Comparison of ENCODE assay signal across 15 cellular contexts in the genomic region with DNA sequence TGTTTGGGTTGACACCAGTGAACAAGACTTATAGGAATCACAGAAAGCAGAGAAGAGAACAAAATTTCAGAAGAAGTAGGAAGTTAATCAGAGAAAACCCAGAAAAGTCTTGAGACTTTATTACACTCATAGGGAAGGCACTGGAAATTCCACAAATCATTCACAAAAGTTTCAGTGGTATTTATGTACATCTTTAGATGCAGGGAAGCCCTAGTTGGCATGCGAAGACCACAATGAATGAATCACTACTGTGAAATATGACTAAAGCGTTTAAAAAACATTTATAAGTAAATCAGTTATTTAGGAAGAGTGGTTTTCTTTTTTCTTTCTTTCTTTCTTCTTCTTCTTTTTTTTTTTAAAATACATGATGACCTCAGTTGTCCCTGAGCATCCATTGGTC.
DNase-seq lines count a peak whose midpoint lies in the region; ATAC-seq, FAIRE-seq and TF ChIP-seq lines count a peak whose summit lies in the region.
"Had no signal": no experiment of that assay in that cellular context is flagged by ENCODE, and none has a peak within 500 bp of the region (broad histone marks: within the 10 kb centered on the region; RNA-seq: fewer than 3 reads in every experiment).

No MANE protein-coding gene starts in this region.

- peaks cover 7% of the 10 kb centered on the region for H3K4me1 Mint-ChIP-seq in activated naive CD4-positive, alpha-beta T cell treated with anti-CD3 and anti-CD28 coated beads for 36 hours (ENCODE audit: low read depth)
- no peaks in the 10 kb centered on the region for H3K4me1 Mint-ChIP-seq in activated naive CD4-positive, alpha-beta T cell treated with anti-CD3 and anti-CD28 coated beads, Interleukin-2, amount 10 ng/mL, durations not matched to agents 7 days and 5 days
- peaks cover 6% of the 10 kb centered on the region for H3K4me1 Mint-ChIP-seq in astrocyte (ENCODE audit: low read depth, unreplicated experiment)
- H3K4me1 Mint-ChIP-seq: GM23338 had no signal

- H3K27ac ChIP-seq in astrocyte (ENCODE audit: low read depth, low read length) (no peak overlapping the region), smooth muscle cell (ENCODE audit: low read depth) (peak overlapping the region; percentile 3), tibial nerve (no peak overlapping the region), stomach (no peak overlapping the region)

- TF ChIP-seq POLR2A in tibial nerve (IDR thresholded peaks at IDR 0.05), result no peak
- TF ChIP-seq POLR2A in stomach (IDR thresholded peaks at IDR 0.05), result no peak

- peaks cover 7% of the 10 kb centered on the region for H3K36me3 Mint-ChIP-seq in activated naive CD4-positive, alpha-beta T cell treated with anti-CD3 and anti-CD28 coated beads for 36 hours (ENCODE audit: low read depth)
- H3K36me3 Mint-ChIP-seq in activated naive CD4-positive, alpha-beta T cell treated with anti-CD3 and anti-CD28 coated beads, Interleukin-2, amount 10 ng/mL, durations not matched to agents 7 days and 5 days, result no peaks in the 10 kb centered on the region
- no peaks in the 10 kb centered on the region for H3K36me3 Mint-ChIP-seq in astrocyte (ENCODE audit: low read depth, unreplicated experiment)

- intact Hi-C loops in activated naive CD4-positive, alpha-beta T cell treated with anti-CD3 and anti-CD28 coated beads for 36 hours (cut with micrococcal nuclease), result no loop called here
- intact Hi-C loops in stomach (cut with DNase I; ENCODE audit: low total_unique reads), result no loop called here

- H3K36me3 ChIP-seq in astrocyte (ENCODE audit: insufficient read depth, low read length) (no peaks in the 10 kb centered on the region), smooth muscle cell (ENCODE audit: low read depth) (no peaks in the 10 kb centered on the region), tibial nerve (no peaks in the 10 kb centered on the region), stomach (no peaks in the 10 kb centered on the region)

- TF ChIP-seq CTCF in astrocyte (IDR thresholded peaks at IDR 0.05; ENCODE audit: insufficient read depth, low read depth, low read length) (no peak), smooth muscle cell (IDR thresholded peaks at IDR 0.05; ENCODE audit: borderline replicate concordance, insufficient read depth, poor library complexity, severe bottlenecking) (no peak), tibial nerve (IDR thresholded peaks at IDR 0.05) (no peak), stomach (IDR thresholded peaks at IDR 0.05) (no peak)

- 49% methylated on average over 2 of the region's 2 CpGs for WGBS in smooth muscle cell (ENCODE audit: low lambda C conversion rate)
- WGBS in tibial nerve, 2 donors, result 93 to 94% methylated on average over 2 of the region's 2 CpGs
- 76 to 95% (median 92%) methylated on average over 2 of the region's 2 CpGs for WGBS in stomach, 5 donors

- H3K4me1 ChIP-seq in astrocyte (ENCODE audit: insufficient read depth, low read length) (peaks cover 2% of the 10 kb centered on the region), smooth muscle cell (ENCODE audit: low read depth) (no peaks in the 10 kb centered on the region), tibial nerve (peaks cover 0 to 10% (median 0%) of the 10 kb centered on the region in 4 donors), stomach (no peaks in the 10 kb centered on the region)

- no peaks in the 10 kb centered on the region for H3F3A ChIP-seq in smooth muscle cell (ENCODE audit: low read depth)

- H4K20me1 ChIP-seq in astrocyte (ENCODE audit: insufficient read depth, low read length) (no peaks in the 10 kb centered on the region), smooth muscle cell (ENCODE audit: low read depth) (no peaks in the 10 kb centered on the region)

- H3K79me2 ChIP-seq in astrocyte (ENCODE audit: insufficient read depth, low read length) (no peaks in the 10 kb centered on the region), smooth muscle cell (ENCODE audit: low read depth) (no peaks in the 10 kb centered on the region)

- H3K4me3 ChIP-seq in astrocyte (ENCODE audit: insufficient read depth, low read depth, low read length) (no peak overlapping the region), smooth muscle cell (no peak overlapping the region), tibial nerve (no peak overlapping the region), stomach (no peak overlapping the region)
- H3K4me3 ChIP-seq: GM23338 had no signal

- peaks cover 6% of the 10 kb centered on the region for H3K9me3 Mint-ChIP-seq in activated naive CD4-positive, alpha-beta T cell treated with anti-CD3 and anti-CD28 coated beads for 36 hours
- no peaks in the 10 kb centered on the region for H3K9me3 Mint-ChIP-seq in activated naive CD4-positive, alpha-beta T cell treated with anti-CD3 and anti-CD28 coated beads, Interleukin-2, amount 10 ng/mL, durations not matched to agents 7 days and 5 days
- H3K9me3 Mint-ChIP-seq in astrocyte (ENCODE audit: unreplicated experiment), result no peaks in the 10 kb centered on the region
- H3K9me3 Mint-ChIP-seq: GM23338 had no signal

- peak; percentile 24 for DNase-seq in activated naive CD4-positive, alpha-beta T cell treated with anti-CD3 and anti-CD28 coated beads for 36 hours
- DNase-seq in activated naive CD4-positive, alpha-beta T cell treated with anti-CD3 and anti-CD28 coated beads, Interleukin-2, amount 10 ng/mL, durations not matched to agents 7 days and 5 days, result no peak
- DNase-seq in astrocyte (ENCODE audit: low read depth) (peak; percentile 70), smooth muscle cell (lab: John Stamatoyannopoulos, UW; ENCODE audit: unreplicated experiment) (no peak), NCI-H1436 treated with DMSO at 0.1 percent for 48 hours (lab: John Stamatoyannopoulos, UW) (no peak), tibial nerve (ENCODE audit: low spot score in 2 of 2) (no peak), stomach (no peak)
- DNase-seq: activated gamma-delta T cell treated with Interleukin-2 at 50 U/mL for 16 hours; DMS153; NCI-H2171 treated with DMSO at 0.1 percent for 48 hours; stimulated activated naive CD4-positive, alpha-beta T cell had no signal

- TF ChIP-seq EP300 in tibial nerve (IDR thresholded peaks at IDR 0.05), result no peak
- no peak for TF ChIP-seq EP300 in stomach (IDR thresholded peaks at IDR 0.05)

- ATAC-seq in HG03060 (IDR thresholded peaks at IDR 0.05; ENCODE audit: low read depth, unreplicated experiment), result peak; percentile 43
- ATAC-seq: GM23338 had no signal

- H3K4me3 Mint-ChIP-seq in activated naive CD4-positive, alpha-beta T cell treated with anti-CD3 and anti-CD28 coated beads for 36 hours, result no peak overlapping the region
- H3K4me3 Mint-ChIP-seq in activated naive CD4-positive, alpha-beta T cell treated with anti-CD3 and anti-CD28 coated beads, Interleukin-2, amount 10 ng/mL, durations not matched to agents 7 days and 5 days, result no peak overlapping the region
- H3K4me3 Mint-ChIP-seq in astrocyte (ENCODE audit: unreplicated experiment), result no peak overlapping the region
- H3K4me3 Mint-ChIP-seq: GM23338 had no signal

- H2AFZ ChIP-seq in astrocyte (ENCODE audit: low read depth, low read length) (no peak overlapping the region), smooth muscle cell (ENCODE audit: low read depth) (no peak overlapping the region)
- H2AFZ ChIP-seq: GM23338 had no signal

- no peak overlapping the region for H3K9ac ChIP-seq in astrocyte (ENCODE audit: low read length)
- no peak overlapping the region for H3K9ac ChIP-seq in smooth muscle cell (ENCODE audit: low read depth)

- H3K27ac Mint-ChIP-seq in activated naive CD4-positive, alpha-beta T cell treated with anti-CD3 and anti-CD28 coated beads for 36 hours, result no peak overlapping the region
- H3K27ac Mint-ChIP-seq in activated naive CD4-positive, alpha-beta T cell treated with anti-CD3 and anti-CD28 coated beads, Interleukin-2, amount 10 ng/mL, durations not matched to agents 7 days and 5 days, result no peak overlapping the region
- no peak overlapping the region for H3K27ac Mint-ChIP-seq in astrocyte (ENCODE audit: unreplicated experiment)
- H3K27ac Mint-ChIP-seq: GM23338 had no signal

- H3K9me3 ChIP-seq in astrocyte (ENCODE audit: insufficient read depth, low read depth, low read length) (no peaks in the 10 kb centered on the region), smooth muscle cell (replicated peaks; ENCODE audit: low read depth) (no peaks in the 10 kb centered on the region), tibial nerve (no peaks in the 10 kb centered on the region), stomach (no peaks in the 10 kb centered on the region)

- FAIRE-seq in astrocyte (lab: Jason Lieb, UNC), result no peak
- FAIRE-seq: colon, islet of Langerhans had no signal

- CTCF ChIA-PET in activated naive CD4-positive, alpha-beta T cell treated with anti-CD3 and anti-CD28 coated beads for 36 hours (lab: Charles Lee), result no interaction called here
- CTCF ChIA-PET in activated naive CD4-positive, alpha-beta T cell treated with anti-CD3 and anti-CD28 coated beads, Interleukin-2, amount 10 ng/mL, durations not matched to agents 7 days and 5 days (lab: Charles Lee), result no interaction called here

- H3K27me3 ChIP-seq in astrocyte (ENCODE audit: insufficient read depth, low read length) (no peaks in the 10 kb centered on the region), smooth muscle cell (ENCODE audit: low read depth) (no peaks in the 10 kb centered on the region), tibial nerve (no peaks in the 10 kb centered on the region), stomach (no peaks in the 10 kb centered on the region)

- H3K4me2 ChIP-seq in astrocyte (ENCODE audit: low read length) (no peak overlapping the region), smooth muscle cell (peak overlapping the region; percentile 41)
- H3K4me2 ChIP-seq: GM23338 had no signal

- no peaks in the 10 kb centered on the region for H3K27me3 Mint-ChIP-seq in activated naive CD4-positive, alpha-beta T cell treated with anti-CD3 and anti-CD28 coated beads for 36 hours (ENCODE audit: low read depth)
- no peaks in the 10 kb centered on the region for H3K27me3 Mint-ChIP-seq in activated naive CD4-positive, alpha-beta T cell treated with anti-CD3 and anti-CD28 coated beads, Interleukin-2, amount 10 ng/mL, durations not matched to agents 7 days and 5 days
- no peaks in the 10 kb centered on the region for H3K27me3 Mint-ChIP-seq in astrocyte (ENCODE audit: low read depth, unreplicated experiment)

Comparison
In these comparisons a context has a peak if more than half of its experiments do, and no peak if none do; other contexts are left out.
1. DNase-seq: peak in activated naive CD4-positive, alpha-beta T cell treated with anti-CD3 and anti-CD28 coated beads for 36 hours (single experiment) and astrocyte (single experiment); none in activated naive CD4-positive, alpha-beta T cell treated with anti-CD3 and anti-CD28 coated beads, Interleukin-2, amount 10 ng/mL, durations not matched to agents 7 days and 5 days (single experiment), smooth muscle cell (single experiment), NCI-H1436 treated with DMSO at 0.1 percent for 48 hours (single experiment), tibial nerve (0 of 2) and stomach (single experiment).